In the genomic region with DNA sequence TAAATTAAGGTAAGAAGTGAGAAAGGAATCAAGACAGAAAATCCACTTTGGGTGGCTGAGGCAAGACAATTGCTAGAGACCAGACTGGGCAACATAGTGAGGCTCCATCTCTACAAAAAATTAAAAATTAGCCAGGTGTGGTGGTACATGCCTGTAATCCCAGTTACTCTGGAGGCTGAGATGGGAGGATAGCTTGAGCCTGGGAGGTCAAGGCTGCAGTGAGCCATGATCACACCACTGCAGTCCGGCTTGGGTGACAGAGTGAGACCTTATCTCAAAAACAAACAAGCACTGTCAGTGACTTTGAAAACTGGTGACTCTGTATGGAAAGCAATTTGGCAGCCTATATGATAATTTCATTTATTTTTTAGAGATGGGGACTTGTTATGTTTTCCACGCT, we compare ENCODE assay signal across 1 cellular context.
TF ChIP-seq lines count a peak whose summit lies in the region.

No MANE protein-coding gene starts in this region.

TF ChIP-seq in HepG2, 621 proteins besides CTCF, POLR2A, EP300 and RAD21 (continued from another document and continues in another):
- TF ChIP-seq, protein P1, sequence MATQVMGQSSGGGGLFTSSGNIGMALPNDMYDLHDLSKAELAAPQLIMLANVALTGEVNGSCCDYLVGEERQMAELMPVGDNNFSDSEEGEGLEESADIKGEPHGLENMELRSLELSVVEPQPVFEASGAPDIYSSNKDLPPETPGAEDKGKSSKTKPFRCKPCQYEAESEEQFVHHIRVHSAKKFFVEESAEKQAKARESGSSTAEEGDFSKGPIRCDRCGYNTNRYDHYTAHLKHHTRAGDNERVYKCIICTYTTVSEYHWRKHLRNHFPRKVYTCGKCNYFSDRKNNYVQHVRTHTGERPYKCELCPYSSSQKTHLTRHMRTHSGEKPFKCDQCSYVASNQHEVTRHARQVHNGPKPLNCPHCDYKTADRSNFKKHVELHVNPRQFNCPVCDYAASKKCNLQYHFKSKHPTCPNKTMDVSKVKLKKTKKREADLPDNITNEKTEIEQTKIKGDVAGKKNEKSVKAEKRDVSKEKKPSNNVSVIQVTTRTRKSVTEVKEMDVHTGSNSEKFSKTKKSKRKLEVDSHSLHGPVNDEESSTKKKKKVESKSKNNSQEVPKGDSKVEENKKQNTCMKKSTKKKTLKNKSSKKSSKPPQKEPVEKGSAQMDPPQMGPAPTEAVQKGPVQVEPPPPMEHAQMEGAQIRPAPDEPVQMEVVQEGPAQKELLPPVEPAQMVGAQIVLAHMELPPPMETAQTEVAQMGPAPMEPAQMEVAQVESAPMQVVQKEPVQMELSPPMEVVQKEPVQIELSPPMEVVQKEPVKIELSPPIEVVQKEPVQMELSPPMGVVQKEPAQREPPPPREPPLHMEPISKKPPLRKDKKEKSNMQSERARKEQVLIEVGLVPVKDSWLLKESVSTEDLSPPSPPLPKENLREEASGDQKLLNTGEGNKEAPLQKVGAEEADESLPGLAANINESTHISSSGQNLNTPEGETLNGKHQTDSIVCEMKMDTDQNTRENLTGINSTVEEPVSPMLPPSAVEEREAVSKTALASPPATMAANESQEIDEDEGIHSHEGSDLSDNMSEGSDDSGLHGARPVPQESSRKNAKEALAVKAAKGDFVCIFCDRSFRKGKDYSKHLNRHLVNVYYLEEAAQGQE (IDR thresholded peaks at IDR 0.05; ENCODE audit: borderline replicate concordance in 1 of 2, low read depth in 1 of 2, low read length in 2 of 2): no peak
- TF ChIP-seq RBAK (CRISPR knock-in tag; IDR thresholded peaks at IDR 0.05) (no peak), KMT2A (CRISPR knock-in tag; IDR thresholded peaks at IDR 0.05) (no peak), ZFAT (CRISPR knock-in tag; conservative IDR thresholded peaks at IDR 0.05) (no peak), SMAD1 (CRISPR knock-in tag; IDR thresholded peaks at IDR 0.05; ENCODE audit: borderline replicate concordance, low read depth) (no peak), ZNF678 (CRISPR knock-in tag; IDR thresholded peaks at IDR 0.05) (no peak), EEA1 (CRISPR knock-in tag; IDR thresholded peaks at IDR 0.05; ENCODE audit: borderline replicate concordance) (no peak), POGZ (CRISPR knock-in tag; IDR thresholded peaks at IDR 0.05) (peak; percentile 72), RFXAP (CRISPR knock-in tag; IDR thresholded peaks at IDR 0.05; ENCODE audit: borderline replicate concordance) (no peak), MIXL1 (CRISPR knock-in tag; IDR thresholded peaks at IDR 0.05) (no peak), ATF7 (IDR thresholded peaks at IDR 0.05) (no peak), ATF7 (CRISPR knock-in tag; IDR thresholded peaks at IDR 0.05) (no peak), NFE2L2 (IDR thresholded peaks at IDR 0.05; ENCODE audit: low read length) (no peak), FOXA3 (CRISPR knock-in tag; IDR thresholded peaks at IDR 0.05) (peak; percentile 47), MED13 (CRISPR knock-in tag; IDR thresholded peaks at IDR 0.05) (no peak), NR3C1 (CRISPR knock-in tag; IDR thresholded peaks at IDR 0.05) (no peak), CREB1 (IDR thresholded peaks at IDR 0.05) (no peak), CREB1 (CRISPR knock-in tag; IDR thresholded peaks at IDR 0.05) (no peak), SNAPC2 (CRISPR knock-in tag; IDR thresholded peaks at IDR 0.05) (no peak), ZBTB38 (CRISPR knock-in tag; IDR thresholded peaks at IDR 0.05) (no peak), ZNF44 (CRISPR knock-in tag; IDR thresholded peaks at IDR 0.05) (no peak), SAP130 (CRISPR knock-in tag; IDR thresholded peaks at IDR 0.05; ENCODE audit: low read depth) (peak; percentile 55), CBX5 (CRISPR knock-in tag; IDR thresholded peaks at IDR 0.05; ENCODE audit: borderline replicate concordance) (no peak), ZNF660 (CRISPR knock-in tag; IDR thresholded peaks at IDR 0.05; ENCODE audit: borderline replicate concordance, low read depth) (no peak), TARDBP (CRISPR knock-in tag; IDR thresholded peaks at IDR 0.05) (no peak), ZNF768 (CRISPR knock-in tag; IDR thresholded peaks at IDR 0.05) (no peak), TAF15 (IDR thresholded peaks at IDR 0.05; ENCODE audit: low read depth, low read length, poor library complexity, severe bottlenecking) (no peak), GATAD2A (CRISPR knock-in tag; IDR thresholded peaks at IDR 0.05) (peak; percentile 41; the same call in 1 of the 2 replicates), ZNF569 (CRISPR knock-in tag; IDR thresholded peaks at IDR 0.05; ENCODE audit: borderline replicate concordance) (no peak), DMAP1 (CRISPR knock-in tag; IDR thresholded peaks at IDR 0.05) (no peak), ZNF772 (CRISPR knock-in tag; IDR thresholded peaks at IDR 0.05) (no peak), REXO4 (CRISPR knock-in tag; IDR thresholded peaks at IDR 0.05; ENCODE audit: borderline replicate concordance) (no peak)
- TF ChIP-seq, protein P2, sequence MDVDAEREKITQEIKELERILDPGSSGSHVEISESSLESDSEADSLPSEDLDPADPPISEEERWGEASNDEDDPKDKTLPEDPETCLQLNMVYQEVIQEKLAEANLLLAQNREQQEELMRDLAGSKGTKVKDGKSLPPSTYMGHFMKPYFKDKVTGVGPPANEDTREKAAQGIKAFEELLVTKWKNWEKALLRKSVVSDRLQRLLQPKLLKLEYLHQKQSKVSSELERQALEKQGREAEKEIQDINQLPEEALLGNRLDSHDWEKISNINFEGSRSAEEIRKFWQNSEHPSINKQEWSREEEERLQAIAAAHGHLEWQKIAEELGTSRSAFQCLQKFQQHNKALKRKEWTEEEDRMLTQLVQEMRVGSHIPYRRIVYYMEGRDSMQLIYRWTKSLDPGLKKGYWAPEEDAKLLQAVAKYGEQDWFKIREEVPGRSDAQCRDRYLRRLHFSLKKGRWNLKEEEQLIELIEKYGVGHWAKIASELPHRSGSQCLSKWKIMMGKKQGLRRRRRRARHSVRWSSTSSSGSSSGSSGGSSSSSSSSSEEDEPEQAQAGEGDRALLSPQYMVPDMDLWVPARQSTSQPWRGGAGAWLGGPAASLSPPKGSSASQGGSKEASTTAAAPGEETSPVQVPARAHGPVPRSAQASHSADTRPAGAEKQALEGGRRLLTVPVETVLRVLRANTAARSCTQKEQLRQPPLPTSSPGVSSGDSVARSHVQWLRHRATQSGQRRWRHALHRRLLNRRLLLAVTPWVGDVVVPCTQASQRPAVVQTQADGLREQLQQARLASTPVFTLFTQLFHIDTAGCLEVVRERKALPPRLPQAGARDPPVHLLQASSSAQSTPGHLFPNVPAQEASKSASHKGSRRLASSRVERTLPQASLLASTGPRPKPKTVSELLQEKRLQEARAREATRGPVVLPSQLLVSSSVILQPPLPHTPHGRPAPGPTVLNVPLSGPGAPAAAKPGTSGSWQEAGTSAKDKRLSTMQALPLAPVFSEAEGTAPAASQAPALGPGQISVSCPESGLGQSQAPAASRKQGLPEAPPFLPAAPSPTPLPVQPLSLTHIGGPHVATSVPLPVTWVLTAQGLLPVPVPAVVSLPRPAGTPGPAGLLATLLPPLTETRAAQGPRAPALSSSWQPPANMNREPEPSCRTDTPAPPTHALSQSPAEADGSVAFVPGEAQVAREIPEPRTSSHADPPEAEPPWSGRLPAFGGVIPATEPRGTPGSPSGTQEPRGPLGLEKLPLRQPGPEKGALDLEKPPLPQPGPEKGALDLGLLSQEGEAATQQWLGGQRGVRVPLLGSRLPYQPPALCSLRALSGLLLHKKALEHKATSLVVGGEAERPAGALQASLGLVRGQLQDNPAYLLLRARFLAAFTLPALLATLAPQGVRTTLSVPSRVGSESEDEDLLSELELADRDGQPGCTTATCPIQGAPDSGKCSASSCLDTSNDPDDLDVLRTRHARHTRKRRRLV (CRISPR knock-in tag; IDR thresholded peaks at IDR 0.05): no peak
- TF ChIP-seq, protein P3, sequence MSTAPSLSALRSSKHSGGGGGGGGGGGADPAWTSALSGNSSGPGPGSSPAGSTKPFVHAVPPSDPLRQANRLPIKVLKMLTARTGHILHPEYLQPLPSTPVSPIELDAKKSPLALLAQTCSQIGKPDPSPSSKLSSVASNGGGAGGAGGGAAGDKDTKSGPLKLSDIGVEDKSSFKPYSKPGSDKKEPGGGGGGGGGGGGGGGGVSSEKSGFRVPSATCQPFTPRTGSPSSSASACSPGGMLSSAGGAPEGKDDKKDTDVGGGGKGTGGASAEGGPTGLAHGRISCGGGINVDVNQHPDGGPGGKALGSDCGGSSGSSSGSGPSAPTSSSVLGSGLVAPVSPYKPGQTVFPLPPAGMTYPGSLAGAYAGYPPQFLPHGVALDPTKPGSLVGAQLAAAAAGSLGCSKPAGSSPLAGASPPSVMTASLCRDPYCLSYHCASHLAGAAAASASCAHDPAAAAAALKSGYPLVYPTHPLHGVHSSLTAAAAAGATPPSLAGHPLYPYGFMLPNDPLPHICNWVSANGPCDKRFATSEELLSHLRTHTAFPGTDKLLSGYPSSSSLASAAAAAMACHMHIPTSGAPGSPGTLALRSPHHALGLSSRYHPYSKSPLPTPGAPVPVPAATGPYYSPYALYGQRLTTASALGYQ (CRISPR knock-in tag; IDR thresholded peaks at IDR 0.05): no peak
- TF ChIP-seq, protein P4, sequence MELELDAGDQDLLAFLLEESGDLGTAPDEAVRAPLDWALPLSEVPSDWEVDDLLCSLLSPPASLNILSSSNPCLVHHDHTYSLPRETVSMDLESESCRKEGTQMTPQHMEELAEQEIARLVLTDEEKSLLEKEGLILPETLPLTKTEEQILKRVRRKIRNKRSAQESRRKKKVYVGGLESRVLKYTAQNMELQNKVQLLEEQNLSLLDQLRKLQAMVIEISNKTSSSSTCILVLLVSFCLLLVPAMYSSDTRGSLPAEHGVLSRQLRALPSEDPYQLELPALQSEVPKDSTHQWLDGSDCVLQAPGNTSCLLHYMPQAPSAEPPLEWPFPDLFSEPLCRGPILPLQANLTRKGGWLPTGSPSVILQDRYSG (CRISPR knock-in tag; IDR thresholded peaks at IDR 0.05): no peak
- TF ChIP-seq, protein P5, sequence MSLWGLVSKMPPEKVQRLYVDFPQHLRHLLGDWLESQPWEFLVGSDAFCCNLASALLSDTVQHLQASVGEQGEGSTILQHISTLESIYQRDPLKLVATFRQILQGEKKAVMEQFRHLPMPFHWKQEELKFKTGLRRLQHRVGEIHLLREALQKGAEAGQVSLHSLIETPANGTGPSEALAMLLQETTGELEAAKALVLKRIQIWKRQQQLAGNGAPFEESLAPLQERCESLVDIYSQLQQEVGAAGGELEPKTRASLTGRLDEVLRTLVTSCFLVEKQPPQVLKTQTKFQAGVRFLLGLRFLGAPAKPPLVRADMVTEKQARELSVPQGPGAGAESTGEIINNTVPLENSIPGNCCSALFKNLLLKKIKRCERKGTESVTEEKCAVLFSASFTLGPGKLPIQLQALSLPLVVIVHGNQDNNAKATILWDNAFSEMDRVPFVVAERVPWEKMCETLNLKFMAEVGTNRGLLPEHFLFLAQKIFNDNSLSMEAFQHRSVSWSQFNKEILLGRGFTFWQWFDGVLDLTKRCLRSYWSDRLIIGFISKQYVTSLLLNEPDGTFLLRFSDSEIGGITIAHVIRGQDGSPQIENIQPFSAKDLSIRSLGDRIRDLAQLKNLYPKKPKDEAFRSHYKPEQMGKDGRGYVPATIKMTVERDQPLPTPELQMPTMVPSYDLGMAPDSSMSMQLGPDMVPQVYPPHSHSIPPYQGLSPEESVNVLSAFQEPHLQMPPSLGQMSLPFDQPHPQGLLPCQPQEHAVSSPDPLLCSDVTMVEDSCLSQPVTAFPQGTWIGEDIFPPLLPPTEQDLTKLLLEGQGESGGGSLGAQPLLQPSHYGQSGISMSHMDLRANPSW (CRISPR knock-in tag; IDR thresholded peaks at IDR 0.05; ENCODE audit: borderline replicate concordance): no peak
- TF ChIP-seq, protein P6, sequence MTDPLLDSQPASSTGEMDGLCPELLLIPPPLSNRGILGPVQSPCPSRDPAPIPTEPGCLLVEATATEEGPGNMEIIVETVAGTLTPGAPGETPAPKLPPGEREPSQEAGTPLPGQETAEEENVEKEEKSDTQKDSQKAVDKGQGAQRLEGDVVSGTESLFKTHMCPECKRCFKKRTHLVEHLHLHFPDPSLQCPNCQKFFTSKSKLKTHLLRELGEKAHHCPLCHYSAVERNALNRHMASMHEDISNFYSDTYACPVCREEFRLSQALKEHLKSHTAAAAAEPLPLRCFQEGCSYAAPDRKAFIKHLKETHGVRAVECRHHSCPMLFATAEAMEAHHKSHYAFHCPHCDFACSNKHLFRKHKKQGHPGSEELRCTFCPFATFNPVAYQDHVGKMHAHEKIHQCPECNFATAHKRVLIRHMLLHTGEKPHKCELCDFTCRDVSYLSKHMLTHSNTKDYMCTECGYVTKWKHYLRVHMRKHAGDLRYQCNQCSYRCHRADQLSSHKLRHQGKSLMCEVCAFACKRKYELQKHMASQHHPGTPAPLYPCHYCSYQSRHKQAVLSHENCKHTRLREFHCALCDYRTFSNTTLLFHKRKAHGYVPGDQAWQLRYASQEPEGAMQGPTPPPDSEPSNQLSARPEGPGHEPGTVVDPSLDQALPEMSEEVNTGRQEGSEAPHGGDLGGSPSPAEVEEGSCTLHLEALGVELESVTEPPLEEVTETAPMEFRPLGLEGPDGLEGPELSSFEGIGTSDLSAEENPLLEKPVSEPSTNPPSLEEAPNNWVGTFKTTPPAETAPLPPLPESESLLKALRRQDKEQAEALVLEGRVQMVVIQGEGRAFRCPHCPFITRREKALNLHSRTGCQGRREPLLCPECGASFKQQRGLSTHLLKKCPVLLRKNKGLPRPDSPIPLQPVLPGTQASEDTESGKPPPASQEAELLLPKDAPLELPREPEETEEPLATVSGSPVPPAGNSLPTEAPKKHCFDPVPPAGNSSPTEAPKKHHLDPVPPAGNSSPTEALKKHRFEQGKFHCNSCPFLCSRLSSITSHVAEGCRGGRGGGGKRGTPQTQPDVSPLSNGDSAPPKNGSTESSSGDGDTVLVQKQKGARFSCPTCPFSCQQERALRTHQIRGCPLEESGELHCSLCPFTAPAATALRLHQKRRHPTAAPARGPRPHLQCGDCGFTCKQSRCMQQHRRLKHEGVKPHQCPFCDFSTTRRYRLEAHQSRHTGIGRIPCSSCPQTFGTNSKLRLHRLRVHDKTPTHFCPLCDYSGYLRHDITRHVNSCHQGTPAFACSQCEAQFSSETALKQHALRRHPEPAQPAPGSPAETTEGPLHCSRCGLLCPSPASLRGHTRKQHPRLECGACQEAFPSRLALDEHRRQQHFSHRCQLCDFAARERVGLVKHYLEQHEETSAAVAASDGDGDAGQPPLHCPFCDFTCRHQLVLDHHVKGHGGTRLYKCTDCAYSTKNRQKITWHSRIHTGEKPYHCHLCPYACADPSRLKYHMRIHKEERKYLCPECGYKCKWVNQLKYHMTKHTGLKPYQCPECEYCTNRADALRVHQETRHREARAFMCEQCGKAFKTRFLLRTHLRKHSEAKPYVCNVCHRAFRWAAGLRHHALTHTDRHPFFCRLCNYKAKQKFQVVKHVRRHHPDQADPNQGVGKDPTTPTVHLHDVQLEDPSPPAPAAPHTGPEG (CRISPR knock-in tag; IDR thresholded peaks at IDR 0.05): no peak
